ENCODE assay signal across 1 cellular context in genomic region chr1:231219422-231220401, GRCh38.
TF ChIP-seq lines count a peak whose summit lies in the region.

No MANE protein-coding gene starts in this region.

TF ChIP-seq in HepG2, 621 proteins besides CTCF, POLR2A, EP300 and RAD21 (continued from another document and continues in another):
- TF ChIP-seq PAXIP1 (CRISPR knock-in tag; conservative IDR thresholded peaks at IDR 0.05) = peak; percentile 91
- TF ChIP-seq THRA (CRISPR knock-in tag; IDR thresholded peaks at IDR 0.05; ENCODE audit: borderline replicate concordance) = peak; percentile 66; the same call in 1 of the 2 replicates
- peak; percentile 96 for TF ChIP-seq RARA (CRISPR knock-in tag; IDR thresholded peaks at IDR 0.05)
- peak; percentile 59 for TF ChIP-seq TBX2 (CRISPR knock-in tag; IDR thresholded peaks at IDR 0.05; ENCODE audit: borderline replicate concordance)
- no peak for TF ChIP-seq CENPT (CRISPR knock-in tag; IDR thresholded peaks at IDR 0.05; ENCODE audit: low read depth)
- TF ChIP-seq NCOR1 (IDR thresholded peaks at IDR 0.05; ENCODE audit: borderline replicate concordance, low read length) = peak; percentile 53; the same call in 1 of the 2 replicates
- TF ChIP-seq ZNF317 (CRISPR knock-in tag; IDR thresholded peaks at IDR 0.05) = 0 out of 2 replicates have a peak, but pooled peaks have one; percentile 34
- TF ChIP-seq IKZF5 (CRISPR knock-in tag; IDR thresholded peaks at IDR 0.05) = 0 out of 2 replicates have a peak, but pooled peaks have one; percentile 30
- TF ChIP-seq ZGPAT (CRISPR knock-in tag; IDR thresholded peaks at IDR 0.05) = peak; percentile 72
- peak; percentile 88 for TF ChIP-seq BCL6 (CRISPR knock-in tag; IDR thresholded peaks at IDR 0.05)
- peak; percentile 77; the same call in 1 of the 2 replicates for TF ChIP-seq PHF21A (CRISPR knock-in tag; IDR thresholded peaks at IDR 0.05)
- peak; percentile 57; the same call in 1 of the 2 replicates for TF ChIP-seq ETV5 (CRISPR knock-in tag; IDR thresholded peaks at IDR 0.05; ENCODE audit: borderline replicate concordance)
- peak; percentile 70 for TF ChIP-seq FOXA3 (CRISPR knock-in tag; IDR thresholded peaks at IDR 0.05)
- TF ChIP-seq MED1 (CRISPR knock-in tag; IDR thresholded peaks at IDR 0.05) = peak; percentile 64; the same call in 1 of the 2 replicates
- TF ChIP-seq KDM3A (CRISPR knock-in tag; IDR thresholded peaks at IDR 0.05; ENCODE audit: low read depth) = no peak
- 0 out of 2 replicates have a peak, but pooled peaks have one; percentile 22 for TF ChIP-seq YEATS4 (CRISPR knock-in tag; IDR thresholded peaks at IDR 0.05; ENCODE audit: borderline replicate concordance)
- TF ChIP-seq TCF7L2 (IDR thresholded peaks at IDR 0.05; ENCODE audit: low read depth, low read length) = peak; percentile 90
- no peak for TF ChIP-seq FOXP1 (IDR thresholded peaks at IDR 0.05)
- TF ChIP-seq FOXP1 (CRISPR knock-in tag; IDR thresholded peaks at IDR 0.05) = peak; percentile 67
- no peak for TF ChIP-seq STAT6 (CRISPR knock-in tag; IDR thresholded peaks at IDR 0.05; ENCODE audit: borderline replicate concordance)
- no peak for TF ChIP-seq SMYD3 (CRISPR knock-in tag; IDR thresholded peaks at IDR 0.05)
- peak; percentile 63; the same call in 1 of the 2 replicates for TF ChIP-seq DPF2 (CRISPR knock-in tag; IDR thresholded peaks at IDR 0.05; ENCODE audit: borderline replicate concordance, low read depth)
- peak; percentile 91 for TF ChIP-seq ARID5B (CRISPR knock-in tag; IDR thresholded peaks at IDR 0.05)
- 0 out of 2 replicates have a peak, but pooled peaks have one; percentile 35 for TF ChIP-seq ZBTB34 (CRISPR knock-in tag; IDR thresholded peaks at IDR 0.05)
- TF ChIP-seq ONECUT2 (CRISPR knock-in tag; IDR thresholded peaks at IDR 0.05) = peak; percentile 88
- peak; percentile 11 for TF ChIP-seq YY1 (IDR thresholded peaks at IDR 0.05; ENCODE audit: insufficient read depth, insufficient replicate concordance, low read depth, low read length)
- peak; percentile 46; the same call in 1 of the 2 replicates for TF ChIP-seq HNF4A (CRISPR knock-in tag; IDR thresholded peaks at IDR 0.05)
- TF ChIP-seq CEBPG (CRISPR knock-in tag; IDR thresholded peaks at IDR 0.05) = peak; percentile 22; the same call in 1 of the 2 replicates
- TF ChIP-seq SAP130 (CRISPR knock-in tag; IDR thresholded peaks at IDR 0.05; ENCODE audit: low read depth) = peak; percentile 49; the same call in 1 of the 2 replicates
- peak; percentile 63; the same call in 1 of the 2 replicates for TF ChIP-seq ZNF503 (CRISPR knock-in tag; IDR thresholded peaks at IDR 0.05)
- no peak for TF ChIP-seq ZBTB46 (CRISPR knock-in tag; IDR thresholded peaks at IDR 0.05; ENCODE audit: borderline replicate concordance)
- no peak for TF ChIP-seq ZNF747 (CRISPR knock-in tag; IDR thresholded peaks at IDR 0.05; ENCODE audit: borderline replicate concordance)
- TF ChIP-seq SOX13 (IDR thresholded peaks at IDR 0.05) = no peak
- TF ChIP-seq SOX13 (CRISPR knock-in tag; conservative IDR thresholded peaks at IDR 0.05 in 1 of 2, IDR thresholded peaks at IDR 0.05 in 1 of 2) = peak in 1 of 2 experiments; percentile 73; a peak in 2 of 4 replicates
- TF ChIP-seq MED13 (CRISPR knock-in tag; IDR thresholded peaks at IDR 0.05) = peak; percentile 55; the same call in 1 of the 2 replicates
